Comparison of ENCODE assay signal across 9 cellular contexts in genomic region chr16:4370570-4371480, GRCh38. TPM values are rescaled to one million over a fixed set of nuclear protein-coding genes. Genes with fewer than 3 reads are reported as not detected.
A peak's percentile ranks its signal among the peaks of the same experiment; 100 is the strongest.
DNase-seq lines count a peak whose midpoint lies in the region; ATAC-seq, FAIRE-seq and TF ChIP-seq lines count a peak whose summit lies in the region.
"Had no signal": no experiment of that assay in that cellular context is flagged by ENCODE, and none has a peak within 500 bp of the region (broad histone marks: within the 10 kb centered on the region; RNA-seq: fewer than 3 reads in every experiment).

No MANE protein-coding gene starts in this region.

- peaks cover 22% of the 10 kb centered on the region; the same call in 1 of the 2 replicates for H3F3A ChIP-seq in GM23338 (replicated peaks; ENCODE audit: low read depth)

- ATAC-seq in GM23338, result no peak
- no peak for ATAC-seq in stimulated activated effector memory CD8-positive, alpha-beta T cell treated with anti-CD3 and anti-CD28 coated beads, Interleukin-12 subunit alpha, Interleukin-12 subunit beta, amount 100 ng/mL, for 72 hours

- H4K20me1 ChIP-seq in GM23338 (replicated peaks; ENCODE audit: insufficient read depth), result no peaks in the 10 kb centered on the region

- peaks cover 24% of the 10 kb centered on the region for H3K4me1 Mint-ChIP-seq in GM23338
- H3K4me1 Mint-ChIP-seq in stimulated activated effector memory CD8-positive, alpha-beta T cell treated with anti-CD3 and anti-CD28 coated beads, Interleukin-12 subunit alpha, Interleukin-12 subunit beta, amount 100 ng/mL, for 72 hours, result peaks cover 41% of the 10 kb centered on the region
- peaks cover 20% of the 10 kb centered on the region for H3K4me1 Mint-ChIP-seq in activated CD4-positive, alpha-beta memory T cell treated with anti-CD3 and anti-CD28 coated beads for 36 hours (ENCODE audit: low read depth)

- no peak overlapping the region for H2AFZ ChIP-seq in GM23338

- H3K27ac ChIP-seq in GM23338 (ENCODE audit: low read depth) (no peak overlapping the region), kidney (ENCODE audit: low read depth in 2 of 2, low read length in 2 of 2) (peak overlapping the region; percentile 91 to 92)

- POLR2A ChIA-PET in activated CD4-positive, alpha-beta memory T cell treated with anti-CD3 and anti-CD28 coated beads for 36 hours (lab: Charles Lee), result no interaction called here

- peaks cover 3% of the 10 kb centered on the region; the same call in 1 of the 3 replicates for H3K36me3 Mint-ChIP-seq in GM23338 (ENCODE audit: low read depth)
- peaks cover 32% of the 10 kb centered on the region for H3K36me3 Mint-ChIP-seq in stimulated activated effector memory CD8-positive, alpha-beta T cell treated with anti-CD3 and anti-CD28 coated beads, Interleukin-12 subunit alpha, Interleukin-12 subunit beta, amount 100 ng/mL, for 72 hours
- no peaks in the 10 kb centered on the region for H3K36me3 Mint-ChIP-seq in activated CD4-positive, alpha-beta memory T cell treated with anti-CD3 and anti-CD28 coated beads for 36 hours

- H3K4me1 ChIP-seq in GM23338 (ENCODE audit: insufficient read depth) (peaks cover 41% of the 10 kb centered on the region), kidney (ENCODE audit: control insufficient read depth in 1 of 2, insufficient read depth in 1 of 2, low read depth in 1 of 2, low read length in 2 of 2) (peaks cover 22 to 24% of the 10 kb centered on the region in 2 donors)

- H3K9me3 ChIP-seq in kidney (ENCODE audit: control insufficient read depth in 1 of 2, low read length in 2 of 2), result no peaks in the 10 kb centered on the region

- no peak overlapping the region for H3K27ac Mint-ChIP-seq in GM23338
- H3K27ac Mint-ChIP-seq in stimulated activated effector memory CD8-positive, alpha-beta T cell treated with anti-CD3 and anti-CD28 coated beads, Interleukin-12 subunit alpha, Interleukin-12 subunit beta, amount 100 ng/mL, for 72 hours, result peak overlapping the region; percentile 34
- H3K27ac Mint-ChIP-seq in activated CD4-positive, alpha-beta memory T cell treated with anti-CD3 and anti-CD28 coated beads for 36 hours, result no peak overlapping the region

- H3K9ac ChIP-seq in kidney (ENCODE audit: low read length in 2 of 2), result peak overlapping the region in 1 of 2 donors; percentile 62

- peak overlapping the region; percentile 61; the same call in 2 of the 3 replicates for H3K4me3 Mint-ChIP-seq in GM23338
- H3K4me3 Mint-ChIP-seq in stimulated activated effector memory CD8-positive, alpha-beta T cell treated with anti-CD3 and anti-CD28 coated beads, Interleukin-12 subunit alpha, Interleukin-12 subunit beta, amount 100 ng/mL, for 72 hours, result no peak overlapping the region
- H3K4me3 Mint-ChIP-seq in activated CD4-positive, alpha-beta memory T cell treated with anti-CD3 and anti-CD28 coated beads for 36 hours, result no peak overlapping the region

- no peak for FAIRE-seq in kidney (lab: Jason Lieb, UNC)

- H3K4me3 ChIP-seq in GM23338 (peak overlapping the region; percentile 73; the same call in 1 of the 2 replicates), astrocyte of the spinal cord (ENCODE audit: low read depth, low read length) (no peak overlapping the region), kidney (ENCODE audit: low read length in 2 of 2) (peak overlapping the region in 1 of 2 donors; percentile 94)

- in situ Hi-C loops in astrocyte of the spinal cord (cut with HindIII; ENCODE audit: low sequenced_read_pairs), result no loop called here

- H3K4me2 ChIP-seq in GM23338, result peak overlapping the region; percentile 94

- no peak for DNase-seq in GM23338 (ENCODE audit: low spot score)
- peak; percentile 67 for DNase-seq in astrocyte of the spinal cord (ENCODE audit: low read depth, low spot score)
- DNase-seq in kidney, result peak; percentile 97
- no peak for DNase-seq in stimulated activated effector memory CD8-positive, alpha-beta T cell treated with anti-CD3 and anti-CD28 coated beads, Interleukin-12 subunit alpha, Interleukin-12 subunit beta, amount 100 ng/mL, for 72 hours (ENCODE audit: low spot score in 2 of 2)
- DNase-seq in NCI-H1436 treated with DMSO at 0.1 percent for 48 hours (lab: John Stamatoyannopoulos, UW), result no peak
- DNase-seq in activated CD4-positive, alpha-beta memory T cell treated with anti-CD3 and anti-CD28 coated beads for 36 hours, result no peak
- no peak for DNase-seq in NCI-H1930 (lab: John Stamatoyannopoulos, UW)
- no peak for DNase-seq in NCI-H2171 treated with DMSO at 0.1 percent for 48 hours (lab: John Stamatoyannopoulos, UW)
- DNase-seq: SHP77 treated with DMSO at 0.1 percent for 48 hours had no signal

- TF ChIP-seq CTCF in GM23338 (conservative IDR thresholded peaks at IDR 0.05; ENCODE audit: low read depth in 2 of 2) (no peak), astrocyte of the spinal cord (IDR thresholded peaks at IDR 0.05; ENCODE audit: low read depth, low read length) (no peak), kidney (IDR thresholded peaks at IDR 0.05; ENCODE audit: borderline replicate concordance, extremely low read depth, insufficient read depth) (no peak)

- peaks cover 25% of the 10 kb centered on the region for H3K27me3 Mint-ChIP-seq in GM23338 (ENCODE audit: insufficient read depth, low read depth, poor library complexity)
- H3K27me3 Mint-ChIP-seq in activated CD4-positive, alpha-beta memory T cell treated with anti-CD3 and anti-CD28 coated beads for 36 hours, result no peaks in the 10 kb centered on the region

- H3K79me2 ChIP-seq in GM23338 (replicated peaks; ENCODE audit: insufficient read depth), result peaks cover 15% of the 10 kb centered on the region

- CTCF ChIA-PET in activated CD4-positive, alpha-beta memory T cell treated with anti-CD3 and anti-CD28 coated beads for 36 hours (lab: Charles Lee), result interaction anchor here (1.0 to 1.4 kb wide), 2 partner anchors 32 to 33 kb away, joined by 3 to 6 read pairs; no protein-coding TSS in a partner anchor

- intact Hi-C loops in kidney (cut with DNase I), result no loop called here
- intact Hi-C loops in activated CD4-positive, alpha-beta memory T cell treated with anti-CD3 and anti-CD28 coated beads for 36 hours (cut with micrococcal nuclease), result no loop called here

- no peaks in the 10 kb centered on the region for H3K9me2 ChIP-seq in GM23338 (ENCODE audit: insufficient read depth)

- H3K36me3 ChIP-seq in GM23338 (ENCODE audit: insufficient read depth) (no peaks in the 10 kb centered on the region), kidney (ENCODE audit: control insufficient read depth in 1 of 2, insufficient read depth in 2 of 2, low read length in 2 of 2) (no peaks in the 10 kb centered on the region)

- peaks cover 3% of the 10 kb centered on the region; the same call in 1 of the 2 replicates for H3K27me3 ChIP-seq in GM23338 (ENCODE audit: insufficient read depth)

- H3K9me3 Mint-ChIP-seq in GM23338, result no peaks in the 10 kb centered on the region
- H3K9me3 Mint-ChIP-seq in stimulated activated effector memory CD8-positive, alpha-beta T cell treated with anti-CD3 and anti-CD28 coated beads, Interleukin-12 subunit alpha, Interleukin-12 subunit beta, amount 100 ng/mL, for 72 hours, result no peaks in the 10 kb centered on the region
- H3K9me3 Mint-ChIP-seq in activated CD4-positive, alpha-beta memory T cell treated with anti-CD3 and anti-CD28 coated beads for 36 hours, result no peaks in the 10 kb centered on the region

RNA-seq across cellular contexts. Expression of gene VASN, which starts 0.8 kb away (rescaled TPM):
- 15.5 and 16.9 TPM in 2 replicates for total RNA-seq in GM23338 (2014; rRNA removed; shearing (Covaris generic))
- polyA plus RNA-seq in GM23338 (2016; fragmentation: Nextera tagmentation; extraction: Ambion mirVana), result 7.1 and 8.0 TPM in 2 replicates
- 82.7 TPM for total RNA-seq in kidney
- 75.7 TPM for polyA plus RNA-seq in kidney (ENCODE audit: insufficient read depth, low read depth, low replicate concordance)
- under 1 TPM in 1 of 2 experiments, not detected in 1; 0.07 TPM for total RNA-seq in activated CD4-positive, alpha-beta memory T cell treated with anti-CD3 and anti-CD28 coated beads for 36 hours

RNA-seq across cellular contexts. Expression of gene PAM16, which starts 19.7 kb away (rescaled TPM):
- total RNA-seq in GM23338 (2014; rRNA removed; shearing (Covaris generic)), result 84.1 and 113 TPM in 2 replicates
- polyA plus RNA-seq in GM23338 (2016; fragmentation: Nextera tagmentation; extraction: Ambion mirVana), result 283 and 331 TPM in 2 replicates
- total RNA-seq in kidney, result 29.4 TPM
- 61.1 TPM for polyA plus RNA-seq in kidney (ENCODE audit: insufficient read depth, low read depth, low replicate concordance)
- 10 to 100 TPM; 52.8 to 63.4 TPM for total RNA-seq in activated CD4-positive, alpha-beta memory T cell treated with anti-CD3 and anti-CD28 coated beads for 36 hours

RNA-seq across cellular contexts. Expression of gene CORO7, which starts 45.6 kb away (rescaled TPM):
- total RNA-seq in GM23338 (2014; rRNA removed; shearing (Covaris generic)), result 40.5 and 46.4 TPM in 2 replicates
- 14.2 and 19.1 TPM in 2 replicates for polyA plus RNA-seq in GM23338 (2016; fragmentation: Nextera tagmentation; extraction: Ambion mirVana)
- total RNA-seq in kidney, result 50.1 TPM
- polyA plus RNA-seq in kidney (ENCODE audit: insufficient read depth, low read depth, low replicate concordance), result 9.8 TPM
- total RNA-seq in activated CD4-positive, alpha-beta memory T cell treated with anti-CD3 and anti-CD28 coated beads for 36 hours, result 100 to 1,000 TPM in 1 of 2 experiments, 10 to 100 TPM in 1; 90.4 to 101 TPM

RNA-seq across cellular contexts. Expression of gene DNAJA3, which starts 54.8 kb away (rescaled TPM):
- total RNA-seq in GM23338 (2014; rRNA removed; shearing (Covaris generic)), result 75.5 and 75.9 TPM in 2 replicates
- polyA plus RNA-seq in GM23338 (2016; fragmentation: Nextera tagmentation; extraction: Ambion mirVana), result 46.6 and 56.3 TPM in 2 replicates
- total RNA-seq in kidney, result 41.1 TPM
- 49.4 TPM for polyA plus RNA-seq in kidney (ENCODE audit: insufficient read depth, low read depth, low replicate concordance)
- 10 to 100 TPM; 74.6 to 75.0 TPM for total RNA-seq in activated CD4-positive, alpha-beta memory T cell treated with anti-CD3 and anti-CD28 coated beads for 36 hours

RNA-seq across cellular contexts. Expression of gene GLIS2, which starts 55.0 kb away (rescaled TPM):
- 9.0 and 10.2 TPM in 2 replicates for total RNA-seq in GM23338 (2014; rRNA removed; shearing (Covaris generic))
- polyA plus RNA-seq in GM23338 (2016; fragmentation: Nextera tagmentation; extraction: Ambion mirVana) (8.2 and 8.8 TPM in 2 replicates), kidney (ENCODE audit: insufficient read depth, low read depth, low replicate concordance) (35.6 TPM)
- total RNA-seq in kidney, result 68.7 TPM
- total RNA-seq in activated CD4-positive, alpha-beta memory T cell treated with anti-CD3 and anti-CD28 coated beads for 36 hours, result under 1 TPM; 0.52 to 0.68 TPM

Comparison
In these comparisons a context has a peak if more than half of its experiments do, and no peak if none do; other contexts are left out.
1. DNase-seq: peak in astrocyte of the spinal cord (single experiment) and kidney (single experiment); none in GM23338 (single experiment), stimulated activated effector memory CD8-positive, alpha-beta T cell treated with anti-CD3 and anti-CD28 coated beads, Interleukin-12 subunit alpha, Interleukin-12 subunit beta, amount 100 ng/mL, for 72 hours (0 of 2), NCI-H1436 treated with DMSO at 0.1 percent for 48 hours (single experiment), activated CD4-positive, alpha-beta memory T cell treated with anti-CD3 and anti-CD28 coated beads for 36 hours (single experiment), NCI-H1930 (0 of 2) and NCI-H2171 treated with DMSO at 0.1 percent for 48 hours (single experiment).
2. RNA of gene VASN, which starts 0.8 kb away (total RNA-seq): 82.7 TPM in kidney (single experiment) and 15.5 to 16.9 TPM in GM23338; 0.07 TPM in activated CD4-positive, alpha-beta memory T cell treated with anti-CD3 and anti-CD28 coated beads for 36 hours; every median in the first group is over 10 times any median in the second.